Comparison of ENCODE assay signal across 6 cellular contexts in the genomic region with DNA sequence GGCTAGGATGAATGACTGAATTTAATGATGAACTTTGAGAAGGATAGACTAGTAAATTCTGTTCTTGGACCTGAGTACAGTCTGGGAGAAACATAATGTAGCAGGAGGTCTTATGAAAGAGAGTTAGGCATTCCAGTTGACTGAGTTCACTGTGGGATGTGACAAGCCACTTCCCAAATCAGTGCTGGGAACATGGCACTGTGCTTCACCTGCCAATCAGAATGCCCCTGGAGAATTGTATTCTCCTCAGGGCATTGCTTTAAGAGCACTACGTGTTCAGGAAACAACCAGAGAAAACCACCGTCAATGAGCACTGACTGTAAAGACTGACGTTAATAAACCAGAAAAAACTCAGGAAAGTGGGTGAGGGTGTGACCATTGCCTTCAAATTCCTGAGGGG. TPM values are rescaled to one million over a fixed set of nuclear protein-coding genes. Genes with fewer than 3 reads are reported as not detected.
DNase-seq lines count a peak whose midpoint lies in the region; ATAC-seq and TF ChIP-seq lines count a peak whose summit lies in the region.

No MANE protein-coding gene starts in this region.

- peaks cover 14% of the 10 kb centered on the region for H3F3A ChIP-seq in DOHH2 (ENCODE audit: control insufficient read depth, insufficient read depth)

- 80% methylated on average over 3 of the region's 3 CpGs for WGBS in right lobe of liver (ENCODE audit: insufficient coverage, low coverage, low lambda C conversion rate, missing lambda C conversion rate)

- TF ChIP-seq POLR2A in right lobe of liver (IDR thresholded peaks at IDR 0.05) = no peak

- H3K27ac ChIP-seq in DOHH2 (ENCODE audit: low read depth, low read length) = peak overlapping the region; percentile 71
- H3K27ac ChIP-seq in right lobe of liver = peak overlapping the region in 2 of 3 donors; percentile 95 to 96

- no peaks in the 10 kb centered on the region for H3K27me3 ChIP-seq in DOHH2 (ENCODE audit: control insufficient read depth, low read length)
- H3K27me3 ChIP-seq in right lobe of liver = no peaks in the 10 kb centered on the region

- ATAC-seq in right lobe of liver (no peak), GM18511 (IDR thresholded peaks at IDR 0.05; ENCODE audit: unreplicated experiment) (no peak)

- DNase-seq in right lobe of liver (no peak), NCI-H2081 treated with DMSO at 0.1 percent for 48 hours (lab: John Stamatoyannopoulos, UW) (no peak), pons (ENCODE audit: low spot score) (no peak)

- H3K4me2 ChIP-seq in DOHH2 (ENCODE audit: low read length) = peak overlapping the region; percentile 78

- H3K4me1 ChIP-seq in DOHH2 (ENCODE audit: control insufficient read depth, low read length) = peaks cover 66% of the 10 kb centered on the region
- H3K4me1 ChIP-seq in right lobe of liver = peaks cover 0 to 21% (median 3%) of the 10 kb centered on the region in 4 donors

- H3K4me3 ChIP-seq in DOHH2 (ENCODE audit: low read length) (peak overlapping the region; percentile 82), WI38 (ENCODE audit: low read depth, low read length) (peak overlapping the region; percentile 82), right lobe of liver (peak overlapping the region in 1 of 3 donors; percentile 85)

- TF ChIP-seq CTCF in DOHH2 (IDR thresholded peaks at IDR 0.05; ENCODE audit: low read depth, low read length, poor library complexity, severe bottlenecking) (no peak), WI38 (IDR thresholded peaks at IDR 0.05; ENCODE audit: low read depth, low read length) (no peak), right lobe of liver (IDR thresholded peaks at IDR 0.05) (no peak)

- peaks cover 53% of the 10 kb centered on the region for H3K36me3 ChIP-seq in DOHH2 (ENCODE audit: control insufficient read depth, low read length)
- no peaks in the 10 kb centered on the region for H3K36me3 ChIP-seq in right lobe of liver

- H3K9me2 ChIP-seq in DOHH2 (replicated peaks; ENCODE audit: control insufficient read depth, low read length) = no peaks in the 10 kb centered on the region

- H3K9me3 ChIP-seq in DOHH2 (ENCODE audit: control insufficient read depth, insufficient read depth, low read length) (no peaks in the 10 kb centered on the region), right lobe of liver (no peaks in the 10 kb centered on the region)

- peaks cover 40% of the 10 kb centered on the region for H3K79me2 ChIP-seq in DOHH2 (ENCODE audit: control insufficient read depth, low read length)

- intact Hi-C loops in right lobe of liver (cut with DNase I) = no loop called here

- no peaks in the 10 kb centered on the region for H4K20me1 ChIP-seq in DOHH2 (ENCODE audit: control insufficient read depth, insufficient read depth, low read depth, low read length)

RNA-seq across cellular contexts. Expression of a gene that starts 1.2 kb away (rescaled TPM):
- 10 to 100 TPM; 10.0 to 24.2 (median 15.3) TPM for total RNA-seq in right lobe of liver

RNA-seq across cellular contexts. Expression of a gene that starts 1.5 kb away (rescaled TPM):
- total RNA-seq in right lobe of liver = over 10,000 TPM in 2 of 6 experiments, 1,000 to 10,000 TPM in 4; 1,534 to 17,791 (median 6,650) TPM

RNA-seq across cellular contexts. Expression of a gene that starts 5.7 kb away (rescaled TPM):
- total RNA-seq in right lobe of liver = 1 to 10 TPM in 1 of 6 experiments, under 1 TPM in 5; 0.11 to 3.6 (median 0.43) TPM

RNA-seq across cellular contexts. Expression of a gene that starts 8.6 kb away (rescaled TPM):
- total RNA-seq in right lobe of liver = under 1 TPM in 5 of 6 experiments, not detected in 1; 0.18 to 0.58 (median 0.37) TPM

RNA-seq across cellular contexts. Expression of a gene that starts 14.4 kb away (rescaled TPM):
- total RNA-seq in right lobe of liver = 1 to 10 TPM in 1 of 6 experiments, under 1 TPM in 4, not detected in 1; 0.64 to 1.6 (median 0.93) TPM
